In genomic region chr6:32035283-32036013, GRCh38 we compare ENCODE assay signal across 2 cellular contexts. TPM values are rescaled to one million over a fixed set of nuclear protein-coding genes. Genes with fewer than 3 reads are reported as not detected.
"Had no signal": no experiment of that assay in that cellular context is flagged by ENCODE, and none has a peak within 500 bp of the region (broad histone marks: within the 10 kb centered on the region; RNA-seq: fewer than 3 reads in every experiment).

No MANE protein-coding gene starts in this region.

RNA-seq across cellular contexts. Expression of gene CYP21A2, which starts 2.8 kb away (rescaled TPM):
- total RNA-seq: M059J, SJCRH30 had no signal
